Comparison of ENCODE assay signal across 24 cellular contexts in genomic region chr11:69153661-69154060, GRCh38. TPM values are rescaled to one million over a fixed set of nuclear protein-coding genes. Genes with fewer than 3 reads are reported as not detected.
DNase-seq lines count a peak whose midpoint lies in the region; ATAC-seq and TF ChIP-seq lines count a peak whose summit lies in the region.
"Had no signal": no experiment of that assay in that cellular context is flagged by ENCODE, and none has a peak within 500 bp of the region (broad histone marks: within the 10 kb centered on the region; RNA-seq: fewer than 3 reads in every experiment).

No MANE protein-coding gene starts in this region.

- no peak overlapping the region for H3K27ac Mint-ChIP-seq in activated naive CD8-positive, alpha-beta T cell treated with anti-CD3 and anti-CD28 coated beads, Interleukin-2, amount 50 U/mL, for 24 hours
- H3K27ac Mint-ChIP-seq in activated naive CD8-positive, alpha-beta T cell treated with anti-CD3 and anti-CD28 coated beads for 36 hours = no peak overlapping the region
- peak overlapping the region; percentile 11 for H3K27ac Mint-ChIP-seq in stimulated activated naive B cell treated with anti-CD40 and anti-IgM and Interleukin-4, amounts not matched to agents 10 μg/mL and 1 μg/mL and 100 μg/mL, for 72 hours
- H3K27ac Mint-ChIP-seq: activated naive CD8-positive, alpha-beta T cell; activated T-helper 1 cell treated with anti-CD3 and anti-CD28 coated beads, Interleukin-12 subunit alpha, Interleukin-12 subunit beta, Interleukin-2, Interleukin-4 antibody, amounts not matched to agents 30 ng/mL and 10 ng/mL and 1 ng/mL, durations not matched to agents 14 hours and 24 hours and 36 hours had no signal

- no peaks in the 10 kb centered on the region for H3K9me3 Mint-ChIP-seq in activated naive CD8-positive, alpha-beta T cell treated with anti-CD3 and anti-CD28 coated beads, Interleukin-2, amount 50 U/mL, for 24 hours
- H3K9me3 Mint-ChIP-seq in activated naive CD8-positive, alpha-beta T cell treated with anti-CD3 and anti-CD28 coated beads for 36 hours = peaks cover 5% of the 10 kb centered on the region
- peaks cover 3 to 6% of the 10 kb centered on the region in 2 donors for H3K9me3 Mint-ChIP-seq in stimulated activated naive B cell treated with anti-CD40 and anti-IgM and Interleukin-4, amounts not matched to agents 10 μg/mL and 1 μg/mL and 100 μg/mL, for 72 hours

- DNase-seq in activated naive CD8-positive, alpha-beta T cell treated with anti-CD3 and anti-CD28 coated beads, Interleukin-2, amount 50 U/mL, for 24 hours = no peak
- no peak for DNase-seq in activated naive CD8-positive, alpha-beta T cell treated with anti-CD3 and anti-CD28 coated beads for 36 hours
- peak; percentile 55 for DNase-seq in T1000 (lab: John Stamatoyannopoulos, UW)
- peak; percentile 25 for DNase-seq in iris pigment epithelial cell (ENCODE audit: low read depth)
- peak; percentile 49 for DNase-seq in stimulated activated naive B cell treated with anti-CD40 and anti-IgM and Interleukin-4, amounts not matched to agents 10 μg/mL and 1 μg/mL and 100 μg/mL, for 72 hours
- DNase-seq in effector CD4-positive, alpha-beta T cell = no peak
- no peak for DNase-seq in ovary
- DNase-seq: 8988T; activated CD4-positive, alpha-beta T cell treated with anti-CD3 and anti-CD28 coated beads for 4 hours; COR-L47; cortex of kidney; islet precursor cell; lower lobe of right lung; NCI-H1105; NCI-H2081 treated with DMSO at 0.1 percent for 48 hours; NCI-H510A treated with DMSO at 0.1 percent for 48 hours; stimulated activated CD4-positive, alpha-beta T cell treated with anti-CD3 and anti-CD28 coated beads, Interleukin-1b, Interleukin-23, amount 100 ng/mL, for 48 hours; stimulated activated naive CD4-positive, alpha-beta T cell had no signal

- H3K27me3 ChIP-seq in ovary = no peaks in the 10 kb centered on the region

- ATAC-seq in activated naive CD8-positive, alpha-beta T cell treated with anti-CD3 and anti-CD28 coated beads, Interleukin-2, amount 50 U/mL, for 24 hours = peak; percentile 50
- ATAC-seq in stimulated activated naive B cell treated with anti-CD40 and anti-IgM and Interleukin-4, amounts not matched to agents 10 μg/mL and 1 μg/mL and 100 μg/mL, for 72 hours (replicated peaks) = peak; percentile 52 to 75
- no peak for ATAC-seq in esophagus mucosa
- ATAC-seq: lower lobe of right lung, Right ventricle myocardium inferior had no signal

- intact Hi-C loops in ovary (cut with DNase I) = no loop called here

- peaks cover 2% of the 10 kb centered on the region for H3K27me3 Mint-ChIP-seq in activated naive CD8-positive, alpha-beta T cell treated with anti-CD3 and anti-CD28 coated beads, Interleukin-2, amount 50 U/mL, for 24 hours
- peaks cover 3% of the 10 kb centered on the region for H3K27me3 Mint-ChIP-seq in activated naive CD8-positive, alpha-beta T cell treated with anti-CD3 and anti-CD28 coated beads for 36 hours
- H3K27me3 Mint-ChIP-seq in stimulated activated naive B cell treated with anti-CD40 and anti-IgM and Interleukin-4, amounts not matched to agents 10 μg/mL and 1 μg/mL and 100 μg/mL, for 72 hours = peaks cover 6 to 9% of the 10 kb centered on the region in 2 donors
- H3K27me3 Mint-ChIP-seq: activated naive CD8-positive, alpha-beta T cell had no signal

- no peak for TF ChIP-seq POLR2A in ovary (IDR thresholded peaks at IDR 0.05)

- TF ChIP-seq CTCF in ovary (IDR thresholded peaks at IDR 0.05) = no peak

- H3K27ac ChIP-seq in ovary = no peak overlapping the region
- H3K27ac ChIP-seq: hepatocyte, lower lobe of right lung, parathyroid adenoma had no signal

- peaks cover 3% of the 10 kb centered on the region for H3K36me3 Mint-ChIP-seq in activated naive CD8-positive, alpha-beta T cell treated with anti-CD3 and anti-CD28 coated beads, Interleukin-2, amount 50 U/mL, for 24 hours (ENCODE audit: low read depth)
- peaks cover 5% of the 10 kb centered on the region for H3K36me3 Mint-ChIP-seq in activated naive CD8-positive, alpha-beta T cell treated with anti-CD3 and anti-CD28 coated beads for 36 hours
- H3K36me3 Mint-ChIP-seq in stimulated activated naive B cell treated with anti-CD40 and anti-IgM and Interleukin-4, amounts not matched to agents 10 μg/mL and 1 μg/mL and 100 μg/mL, for 72 hours = peaks cover 4 to 7% of the 10 kb centered on the region in 2 donors

- peaks cover 2% of the 10 kb centered on the region for H3K4me1 ChIP-seq in ovary (ENCODE audit: insufficient read depth)
- H3K4me1 ChIP-seq: parathyroid adenoma had no signal

- no peak overlapping the region for H3K4me3 ChIP-seq in ovary
- H3K4me3 ChIP-seq: hepatocyte, lower lobe of right lung had no signal

- H3K4me3 Mint-ChIP-seq in activated naive CD8-positive, alpha-beta T cell treated with anti-CD3 and anti-CD28 coated beads, Interleukin-2, amount 50 U/mL, for 24 hours = no peak overlapping the region
- no peak overlapping the region for H3K4me3 Mint-ChIP-seq in activated naive CD8-positive, alpha-beta T cell treated with anti-CD3 and anti-CD28 coated beads for 36 hours
- H3K4me3 Mint-ChIP-seq in stimulated activated naive B cell treated with anti-CD40 and anti-IgM and Interleukin-4, amounts not matched to agents 10 μg/mL and 1 μg/mL and 100 μg/mL, for 72 hours = no peak overlapping the region
- H3K4me3 Mint-ChIP-seq: activated naive CD8-positive, alpha-beta T cell; activated T-helper 1 cell treated with anti-CD3 and anti-CD28 coated beads, Interleukin-12 subunit alpha, Interleukin-12 subunit beta, Interleukin-2, Interleukin-4 antibody, amounts not matched to agents 30 ng/mL and 10 ng/mL and 1 ng/mL, durations not matched to agents 14 hours and 24 hours and 36 hours had no signal

- H3K36me3 ChIP-seq in ovary = no peaks in the 10 kb centered on the region
- H3K36me3 ChIP-seq: lower lobe of right lung had no signal

- no peaks in the 10 kb centered on the region for H3K9me3 ChIP-seq in ovary
- H3K9me3 ChIP-seq: lower lobe of right lung had no signal

- H3K4me1 Mint-ChIP-seq in activated naive CD8-positive, alpha-beta T cell treated with anti-CD3 and anti-CD28 coated beads, Interleukin-2, amount 50 U/mL, for 24 hours = peaks cover 24% of the 10 kb centered on the region
- H3K4me1 Mint-ChIP-seq in activated naive CD8-positive, alpha-beta T cell treated with anti-CD3 and anti-CD28 coated beads for 36 hours = peaks cover 17% of the 10 kb centered on the region
- H3K4me1 Mint-ChIP-seq in stimulated activated naive B cell treated with anti-CD40 and anti-IgM and Interleukin-4, amounts not matched to agents 10 μg/mL and 1 μg/mL and 100 μg/mL, for 72 hours = peaks cover 16 to 31% of the 10 kb centered on the region in 2 donors

- 54 to 69% (median 60%) methylated on average over 7 of the region's 7 CpGs for WGBS in ovary, 3 donors

- no peak for TF ChIP-seq EP300 in ovary (IDR thresholded peaks at IDR 0.05)

RNA-seq across cellular contexts. Expression of gene SMIM38, which starts 2.1 kb away (rescaled TPM):
- total RNA-seq in activated naive CD8-positive, alpha-beta T cell treated with anti-CD3 and anti-CD28 coated beads for 36 hours = under 1 TPM; 0.19 to 0.20 TPM
- total RNA-seq in ovary (1 to 10 TPM; 1.4 to 6.3 (median 3.1) TPM), esophagus mucosa (0.16 TPM)
- under 1 TPM; 0.43 to 0.65 TPM for polyA plus RNA-seq in ovary
- total RNA-seq: lower lobe of right lung had no signal

Comparison
In these comparisons a context has a peak if more than half of its experiments do, and no peak if none do; other contexts are left out.
1. DNase-seq: peak in T1000 (single experiment), iris pigment epithelial cell (single experiment) and stimulated activated naive B cell treated with anti-CD40 and anti-IgM and Interleukin-4, amounts not matched to agents 10 μg/mL and 1 μg/mL and 100 μg/mL, for 72 hours (single experiment); none in activated naive CD8-positive, alpha-beta T cell treated with anti-CD3 and anti-CD28 coated beads, Interleukin-2, amount 50 U/mL, for 24 hours (single experiment), activated naive CD8-positive, alpha-beta T cell treated with anti-CD3 and anti-CD28 coated beads for 36 hours (single experiment), effector CD4-positive, alpha-beta T cell (single experiment) and ovary (0 of 5).